In the genomic region with DNA sequence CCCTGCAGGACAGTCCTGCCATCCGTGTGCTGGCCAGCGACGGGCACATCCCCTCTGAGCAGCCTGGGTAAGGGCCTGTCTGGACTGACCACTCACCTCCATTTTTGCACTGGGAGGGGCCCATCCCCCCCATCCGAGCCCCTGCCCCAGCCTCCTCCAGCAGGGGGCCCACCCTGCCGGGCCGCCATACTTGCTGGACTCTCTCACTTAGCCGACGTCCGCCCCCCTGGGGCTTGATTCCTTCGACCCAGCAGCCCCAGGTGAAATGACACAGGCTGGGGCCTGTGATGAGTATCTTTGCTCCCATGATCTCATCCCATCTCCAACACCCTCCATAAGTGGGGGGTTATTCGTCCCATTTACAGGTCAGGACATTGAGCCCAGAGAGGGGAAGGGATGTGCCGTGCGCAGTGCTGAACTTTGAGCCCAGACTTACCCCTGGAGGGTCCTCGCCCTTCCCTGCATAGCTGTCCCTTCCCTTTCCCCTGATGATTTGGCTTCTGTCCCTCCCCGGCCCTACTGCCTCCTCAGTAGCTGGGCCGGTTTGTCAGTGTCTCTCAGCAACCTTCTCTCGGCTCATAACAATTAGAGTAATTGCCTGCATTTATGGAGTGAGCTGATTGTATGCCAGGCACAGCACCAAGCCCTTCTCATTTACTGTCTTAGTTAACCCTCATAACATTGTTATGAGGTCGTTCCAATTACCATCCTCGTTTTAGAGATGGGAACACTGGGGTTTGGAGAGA, we compare ENCODE assay signal across 11 cellular contexts. TPM values are rescaled to one million over a fixed set of nuclear protein-coding genes. Genes with fewer than 3 reads are reported as not detected.
A peak's percentile ranks its signal among the peaks of the same experiment; 100 is the strongest.
DNase-seq lines count a peak whose midpoint lies in the region; ATAC-seq and TF ChIP-seq lines count a peak whose summit lies in the region.
"Had no signal": no experiment of that assay in that cellular context is flagged by ENCODE, and none has a peak within 500 bp of the region (broad histone marks: within the 10 kb centered on the region; RNA-seq: fewer than 3 reads in every experiment).

No MANE protein-coding gene starts in this region.

- ATAC-seq in heart left ventricle, result peak in 2 of 4 donors; percentile 2 to 5
- no peak for ATAC-seq in left cardiac atrium
- ATAC-seq: activated naive CD8-positive, alpha-beta T cell treated with anti-CD3 and anti-CD28 coated beads, Interleukin-2, amount 50 U/mL, for 24 hours had no signal

- TF ChIP-seq POLR2A in heart left ventricle (IDR thresholded peaks at IDR 0.05) (no peak), esophagus muscularis mucosa (IDR thresholded peaks at IDR 0.05; ENCODE audit: low read depth) (no peak), transverse colon (IDR thresholded peaks at IDR 0.05) (no peak)

- H3K4me1 ChIP-seq in heart left ventricle, result peaks cover 0 to 22% (median 0%) of the 10 kb centered on the region in 12 donors
- peaks cover 15 to 50% (median 43%) of the 10 kb centered on the region in 4 donors for H3K4me1 ChIP-seq in esophagus muscularis mucosa
- H3K4me1 ChIP-seq in transverse colon, result peaks cover 20 to 51% (median 43%) of the 10 kb centered on the region in 4 donors

- 48 to 61% (median 54%) methylated on average over 11 to 19 of the region's 19 CpGs for WGBS in heart left ventricle, 4 donors
- 54% methylated on average over 12 of the region's 19 CpGs for WGBS in esophagus muscularis mucosa
- WGBS in transverse colon (ENCODE audit: low coverage in 1 of 2), 2 donors, result 19 to 46% methylated on average over 3 to 19 of the region's 19 CpGs

- no peak for TF ChIP-seq CTCF in heart left ventricle (IDR thresholded peaks at IDR 0.05)
- no peak for TF ChIP-seq CTCF in esophagus muscularis mucosa (IDR thresholded peaks at IDR 0.05)
- TF ChIP-seq CTCF in transverse colon (IDR thresholded peaks at IDR 0.05), result no peak

- DNase-seq in heart left ventricle, result no peak
- DNase-seq in left cardiac atrium, result no peak
- DNase-seq in esophagus muscularis mucosa (ENCODE audit: extremely low spot score), result no peak
- peak; percentile 54 for DNase-seq in transverse colon
- DNase-seq in NCI-H2107 treated with DMSO at 0.1 percent for 48 hours (lab: John Stamatoyannopoulos, UW; ENCODE audit: unreplicated experiment), result no peak
- DNase-seq in foreskin melanocyte, result no peak
- DNase-seq: activated CD4-positive, alpha-beta memory T cell treated with anti-CD3 and anti-CD28 coated beads for 36 hours; activated naive CD8-positive, alpha-beta T cell treated with anti-CD3 and anti-CD28 coated beads, Interleukin-2, amount 50 U/mL, for 24 hours; immature natural killer cell had no signal

- H3K27me3 ChIP-seq in heart left ventricle (no peaks in the 10 kb centered on the region), esophagus muscularis mucosa (no peaks in the 10 kb centered on the region), transverse colon (no peaks in the 10 kb centered on the region)

- in situ Hi-C loops in transverse colon (cut with MboI; ENCODE audit: low pct_ligation_motif_present in 1 of 4, low pct_unique_long_range_greater_than_20kb in 1 of 4, low sequenced_read_pairs in 3 of 4), result no loop called here

- no peak for TF ChIP-seq EP300 in esophagus muscularis mucosa (IDR thresholded peaks at IDR 0.05)
- TF ChIP-seq EP300 in transverse colon (IDR thresholded peaks at IDR 0.05; ENCODE audit: low read depth), result no peak

- intact Hi-C loops in heart left ventricle (cut with DNase I), result no loop called here
- intact Hi-C loops in left cardiac atrium (cut with DNase I), result no loop called here
- intact Hi-C loops in esophagus muscularis mucosa (cut with DNase I), result no loop called here
- intact Hi-C loops in transverse colon (cut with DNase I; ENCODE audit: low total_unique reads), result no loop called here

- H3K27ac ChIP-seq in heart left ventricle (peak overlapping the region in 10 of 12 donors; percentile 15 to 81 (median 74)), esophagus muscularis mucosa (replicated peaks in 1 of 4) (peak overlapping the region; percentile 44 to 64 (median 58)), transverse colon (peak overlapping the region; percentile 67 to 75 (median 73))
- H3K27ac ChIP-seq: SK-N-MC had no signal

- H3K9me3 ChIP-seq in heart left ventricle (no peaks in the 10 kb centered on the region), esophagus muscularis mucosa (no peaks in the 10 kb centered on the region), transverse colon (no peaks in the 10 kb centered on the region)

- H3K4me3 ChIP-seq in heart left ventricle (no peak overlapping the region), esophagus muscularis mucosa (no peak overlapping the region), transverse colon (no peak overlapping the region)
- H3K4me3 ChIP-seq: SK-N-MC had no signal

- no peaks in the 10 kb centered on the region for H3K36me3 ChIP-seq in heart left ventricle
- H3K36me3 ChIP-seq in esophagus muscularis mucosa, result no peaks in the 10 kb centered on the region
- H3K36me3 ChIP-seq in transverse colon, result no peaks in the 10 kb centered on the region

RNA-seq across cellular contexts. Expression of a gene that starts 4.2 kb away (rescaled TPM):
- total RNA-seq in heart left ventricle, result 10 to 100 TPM in 2 of 9 donors, 1 to 10 TPM in 5, under 1 TPM in 2; 0.19 to 16.3 (median 7.8) TPM
- 1 to 10 TPM in 1 of 2 donors, not detected in 1; 5.8 TPM for polyA plus RNA-seq in heart left ventricle
- total RNA-seq in left cardiac atrium, result 100 to 1,000 TPM in 1 of 2 donors, 10 to 100 TPM in 1; 72.9 to 110 TPM
- under 1 TPM in 1 of 4 donors, not detected in 3; 0.66 TPM for total RNA-seq in esophagus muscularis mucosa
- 10 to 100 TPM in 1 of 4 donors, not detected in 3; 20.2 TPM for total RNA-seq in transverse colon
- total RNA-seq: activated CD4-positive, alpha-beta memory T cell treated with anti-CD3 and anti-CD28 coated beads for 36 hours; osteocyte had no signal
- polyA plus RNA-seq: immature natural killer cell had no signal

RNA-seq across cellular contexts. Expression of a gene that starts 9.6 kb away (rescaled TPM):
- total RNA-seq in heart left ventricle (1 to 10 TPM in 5 of 9 donors, under 1 TPM in 1, not detected in 3; 0.14 to 3.3 (median 2.0) TPM), left cardiac atrium (10 to 100 TPM; 11.0 to 24.5 TPM), esophagus muscularis mucosa (under 1 TPM in 1 of 4 donors, not detected in 3; 0.33 TPM), transverse colon (not detected)
- polyA plus RNA-seq in heart left ventricle, result 1 to 10 TPM in 1 of 2 donors, under 1 TPM in 1; 0.06 to 1.5 TPM
- total RNA-seq: activated CD4-positive, alpha-beta memory T cell treated with anti-CD3 and anti-CD28 coated beads for 36 hours; osteocyte had no signal
- polyA plus RNA-seq: immature natural killer cell had no signal

RNA-seq across cellular contexts. Expression of a gene that starts 26.2 kb away (rescaled TPM):
- total RNA-seq in heart left ventricle, result 10 to 100 TPM; 22.6 to 39.3 (median 29.5) TPM
- 10 to 100 TPM; 28.0 to 29.3 TPM for polyA plus RNA-seq in heart left ventricle
- 10 to 100 TPM; 35.3 to 41.4 TPM for total RNA-seq in left cardiac atrium
- total RNA-seq in esophagus muscularis mucosa, result 10 to 100 TPM; 24.5 to 49.2 (median 35.4) TPM
- total RNA-seq in transverse colon, result 100 to 1,000 TPM; 138 to 473 (median 312) TPM

RNA-seq across cellular contexts. Expression of a gene that starts 34.9 kb away (rescaled TPM):
- total RNA-seq in heart left ventricle (10 to 100 TPM; 19.1 to 66.7 (median 28.4) TPM), left cardiac atrium (10 to 100 TPM; 49.7 to 59.2 TPM), esophagus muscularis mucosa (10 to 100 TPM; 14.0 to 28.7 (median 21.9) TPM), transverse colon (100 to 1,000 TPM in 1 of 4 donors, 10 to 100 TPM in 3; 59.7 to 176 (median 73.4) TPM)
- 10 to 100 TPM; 23.9 to 24.7 TPM for polyA plus RNA-seq in heart left ventricle

RNA-seq across cellular contexts. Expression of a gene that starts 56.4 kb away (rescaled TPM):
- total RNA-seq in heart left ventricle (10 to 100 TPM; 34.9 to 84.8 (median 46.0) TPM), left cardiac atrium (10 to 100 TPM; 63.4 to 65.2 TPM), esophagus muscularis mucosa (100 to 1,000 TPM in 2 of 4 donors, 10 to 100 TPM in 2; 57.3 to 125 (median 94.9) TPM), transverse colon (100 to 1,000 TPM; 154 to 234 (median 193) TPM)
- 10 to 100 TPM; 25.1 to 90.5 TPM for polyA plus RNA-seq in heart left ventricle
